In the genomic region with DNA sequence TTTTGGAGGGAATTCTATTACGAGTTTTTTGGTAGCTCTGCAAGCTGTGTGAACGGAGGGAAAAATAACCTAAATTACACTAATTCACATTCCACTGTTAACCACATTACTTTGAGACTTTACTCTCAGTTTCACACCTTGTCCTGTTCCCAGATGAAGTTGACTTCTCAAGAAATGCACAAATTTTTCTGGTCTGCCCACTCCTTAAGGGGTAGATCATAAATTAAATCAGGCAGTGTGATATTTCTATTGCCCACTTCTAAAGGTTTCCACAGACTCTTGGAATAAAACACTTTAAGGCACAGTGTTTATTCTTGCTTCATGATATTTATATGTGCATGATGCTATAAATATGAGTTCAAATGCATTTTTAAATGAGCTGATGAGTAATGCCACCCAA, we compare ENCODE assay signal across 18 cellular contexts.
DNase-seq lines count a peak whose midpoint lies in the region; ATAC-seq and TF ChIP-seq lines count a peak whose summit lies in the region.
"Had no signal": no experiment of that assay in that cellular context is flagged by ENCODE, and none has a peak within 500 bp of the region (broad histone marks: within the 10 kb centered on the region; RNA-seq: fewer than 3 reads in every experiment).

No MANE protein-coding gene starts in this region.

- no peak overlapping the region for H3K27ac Mint-ChIP-seq in stimulated activated naive CD8-positive, alpha-beta T cell treated with anti-CD3 and anti-CD28 coated beads, Interleukin-15, amount 100 ng/mL, for 72 hours
- H3K27ac Mint-ChIP-seq in activated T-helper 2 cell treated with anti-CD3 and anti-CD28 coated beads, Interferon-gamma antibody, Interleukin-2, Interleukin-4, amounts not matched to agents 10 μg/mL and 5 μg/mL and 100 μg/mL, durations not matched to agents 14 hours and 24 hours and 36 hours: peak overlapping the region; percentile 22
- H3K27ac Mint-ChIP-seq in stimulated activated naive CD8-positive, alpha-beta T cell treated with anti-CD3 and anti-CD28 coated beads, Interleukin-15, Interleukin-2, amounts not matched to agents 100 ng/mL and 50 ng/mL, for 24 hours: peak overlapping the region; percentile 58
- H3K27ac Mint-ChIP-seq: CD8-positive, alpha-beta memory T cell had no signal

- TF ChIP-seq CTCF in KMS-11 (conservative IDR thresholded peaks at IDR 0.05; ENCODE audit: low read depth, low read length): no peak
- TF ChIP-seq CTCF in testis (IDR thresholded peaks at IDR 0.05): no peak

- H3K27me3 Mint-ChIP-seq in stimulated activated naive CD8-positive, alpha-beta T cell treated with anti-CD3 and anti-CD28 coated beads, Interleukin-15, amount 100 ng/mL, for 72 hours: no peaks in the 10 kb centered on the region
- H3K27me3 Mint-ChIP-seq in activated T-helper 2 cell treated with anti-CD3 and anti-CD28 coated beads, Interferon-gamma antibody, Interleukin-2, Interleukin-4, amounts not matched to agents 10 μg/mL and 5 μg/mL and 100 μg/mL, durations not matched to agents 14 hours and 24 hours and 36 hours (ENCODE audit: low read depth): no peaks in the 10 kb centered on the region
- no peaks in the 10 kb centered on the region for H3K27me3 Mint-ChIP-seq in stimulated activated naive CD8-positive, alpha-beta T cell treated with anti-CD3 and anti-CD28 coated beads, Interleukin-15, Interleukin-2, amounts not matched to agents 100 ng/mL and 50 ng/mL, for 24 hours
- H3K27me3 Mint-ChIP-seq: CD8-positive, alpha-beta memory T cell had no signal

- H3K36me3 Mint-ChIP-seq in activated T-helper 2 cell treated with anti-CD3 and anti-CD28 coated beads, Interferon-gamma antibody, Interleukin-2, Interleukin-4, amounts not matched to agents 10 μg/mL and 5 μg/mL and 100 μg/mL, durations not matched to agents 14 hours and 24 hours and 36 hours (ENCODE audit: low read depth): no peaks in the 10 kb centered on the region
- no peaks in the 10 kb centered on the region for H3K36me3 Mint-ChIP-seq in stimulated activated naive CD8-positive, alpha-beta T cell treated with anti-CD3 and anti-CD28 coated beads, Interleukin-15, Interleukin-2, amounts not matched to agents 100 ng/mL and 50 ng/mL, for 24 hours (ENCODE audit: low read depth)
- H3K36me3 Mint-ChIP-seq: CD8-positive, alpha-beta memory T cell had no signal

- no peaks in the 10 kb centered on the region for H3K27me3 ChIP-seq in KMS-11 (ENCODE audit: insufficient read depth, low read depth)
- H3K27me3 ChIP-seq in testis: no peaks in the 10 kb centered on the region
- H3K27me3 ChIP-seq: BLaER1 had no signal

- H3K79me2 ChIP-seq in KMS-11 (ENCODE audit: insufficient read depth, low read depth): no peaks in the 10 kb centered on the region

- H3K27ac ChIP-seq in KMS-11: peak overlapping the region; percentile 36; the same call in 1 of the 2 replicates
- H3K27ac ChIP-seq in testis: no peak overlapping the region
- H3K27ac ChIP-seq: BLaER1, GM23248, HL-60 had no signal

- peaks cover 83% of the 10 kb centered on the region for H3K4me1 ChIP-seq in KMS-11 (ENCODE audit: low read depth, poor library complexity, severe bottlenecking)
- H3K4me1 ChIP-seq in testis: no peaks in the 10 kb centered on the region
- H3K4me1 ChIP-seq: BLaER1, Caco-2 had no signal

- H3K9ac ChIP-seq in KMS-11: no peak overlapping the region
- H3K9ac ChIP-seq: BLaER1, GM23248 had no signal

- H3K9me3 ChIP-seq in testis: no peaks in the 10 kb centered on the region
- H3K9me3 ChIP-seq: BLaER1, Caco-2 had no signal

- no peak overlapping the region for H3K4me3 Mint-ChIP-seq in stimulated activated naive CD8-positive, alpha-beta T cell treated with anti-CD3 and anti-CD28 coated beads, Interleukin-15, amount 100 ng/mL, for 72 hours
- H3K4me3 Mint-ChIP-seq in activated T-helper 2 cell treated with anti-CD3 and anti-CD28 coated beads, Interferon-gamma antibody, Interleukin-2, Interleukin-4, amounts not matched to agents 10 μg/mL and 5 μg/mL and 100 μg/mL, durations not matched to agents 14 hours and 24 hours and 36 hours (ENCODE audit: low read depth): no peak overlapping the region
- no peak overlapping the region for H3K4me3 Mint-ChIP-seq in stimulated activated naive CD8-positive, alpha-beta T cell treated with anti-CD3 and anti-CD28 coated beads, Interleukin-15, Interleukin-2, amounts not matched to agents 100 ng/mL and 50 ng/mL, for 24 hours
- H3K4me3 Mint-ChIP-seq: CD8-positive, alpha-beta memory T cell had no signal

- H3K4me3 ChIP-seq in KMS-11 (IDR thresholded peaks at IDR 0.05; ENCODE audit: insufficient read depth, low read depth, low read length) (no peak overlapping the region), testis (no peak overlapping the region)
- H3K4me3 ChIP-seq: BLaER1, GM23248 had no signal

- DNase-seq in stimulated activated naive CD8-positive, alpha-beta T cell treated with anti-CD3 and anti-CD28 coated beads, Interleukin-15, Interleukin-2, amounts not matched to agents 100 U/mL and 50 U/mL, for 24 hours: no peak
- no peak for DNase-seq in stimulated activated naive CD8-positive, alpha-beta T cell treated with anti-CD3 and anti-CD28 coated beads, Interleukin-15, amount 100 ng/mL, for 72 hours
- DNase-seq in activated T-helper 2 cell treated with anti-CD3 and anti-CD28 coated beads, Interferon-gamma antibody, Interleukin-2, Interleukin-4, amounts not matched to agents 10 μg/mL and 5 μg/mL and 100 μg/mL, durations not matched to agents 14 hours and 24 hours and 36 hours (ENCODE audit: low spot score): no peak
- DNase-seq in NOMO-1 treated with dmso at 0.1 percent for 144 hours (lab: John Stamatoyannopoulos, UW; ENCODE audit: unreplicated experiment) (no peak), testis (no peak), mucosa of gallbladder (ENCODE audit: low spot score) (no peak)
- DNase-seq: 8988T; AML-193; Caco-2; CD8-positive, alpha-beta memory T cell; DND-41; GF-D8; GM23248 had no signal

- no peak overlapping the region for H2AFZ ChIP-seq in KMS-11 (ENCODE audit: low read depth)
- H2AFZ ChIP-seq: GM23248 had no signal

- H3K9me3 Mint-ChIP-seq in stimulated activated naive CD8-positive, alpha-beta T cell treated with anti-CD3 and anti-CD28 coated beads, Interleukin-15, amount 100 ng/mL, for 72 hours: peaks cover 0 to 3% of the 10 kb centered on the region in 2 donors
- H3K9me3 Mint-ChIP-seq in activated T-helper 2 cell treated with anti-CD3 and anti-CD28 coated beads, Interferon-gamma antibody, Interleukin-2, Interleukin-4, amounts not matched to agents 10 μg/mL and 5 μg/mL and 100 μg/mL, durations not matched to agents 14 hours and 24 hours and 36 hours: peaks cover 12% of the 10 kb centered on the region
- peaks cover 9% of the 10 kb centered on the region for H3K9me3 Mint-ChIP-seq in stimulated activated naive CD8-positive, alpha-beta T cell treated with anti-CD3 and anti-CD28 coated beads, Interleukin-15, Interleukin-2, amounts not matched to agents 100 ng/mL and 50 ng/mL, for 24 hours

- peak overlapping the region; percentile 77 for H3K4me2 ChIP-seq in KMS-11
- H3K4me2 ChIP-seq: BLaER1 had no signal

- H3K4me1 Mint-ChIP-seq in stimulated activated naive CD8-positive, alpha-beta T cell treated with anti-CD3 and anti-CD28 coated beads, Interleukin-15, amount 100 ng/mL, for 72 hours: no peaks in the 10 kb centered on the region
- H3K4me1 Mint-ChIP-seq in activated T-helper 2 cell treated with anti-CD3 and anti-CD28 coated beads, Interferon-gamma antibody, Interleukin-2, Interleukin-4, amounts not matched to agents 10 μg/mL and 5 μg/mL and 100 μg/mL, durations not matched to agents 14 hours and 24 hours and 36 hours (ENCODE audit: low read depth): peaks cover 11% of the 10 kb centered on the region
- H3K4me1 Mint-ChIP-seq in stimulated activated naive CD8-positive, alpha-beta T cell treated with anti-CD3 and anti-CD28 coated beads, Interleukin-15, Interleukin-2, amounts not matched to agents 100 ng/mL and 50 ng/mL, for 24 hours (ENCODE audit: low read depth): peaks cover 23% of the 10 kb centered on the region
- H3K4me1 Mint-ChIP-seq: CD8-positive, alpha-beta memory T cell had no signal

- H4K20me1 ChIP-seq in KMS-11 (ENCODE audit: insufficient read depth): no peaks in the 10 kb centered on the region
- H4K20me1 ChIP-seq: BLaER1 had no signal

- WGBS in testis, 2 donors: 81% methylated on average over 2 of the region's 2 CpGs

- TF ChIP-seq POLR2A in testis (IDR thresholded peaks at IDR 0.05): no peak

- H3K36me3 ChIP-seq in KMS-11 (ENCODE audit: insufficient read depth) (no peaks in the 10 kb centered on the region), testis (ENCODE audit: low read depth, missing control alignments) (no peaks in the 10 kb centered on the region)
- H3K36me3 ChIP-seq: BLaER1 had no signal

- peak; percentile 61 for ATAC-seq in stimulated activated naive CD8-positive, alpha-beta T cell treated with anti-CD3 and anti-CD28 coated beads, Interleukin-15, Interleukin-2, amounts not matched to agents 100 U/mL and 50 U/mL, for 24 hours
- ATAC-seq in stimulated activated naive CD8-positive, alpha-beta T cell treated with anti-CD3 and anti-CD28 coated beads, Interleukin-15, amount 100 ng/mL, for 72 hours: no peak
- ATAC-seq: HCT116 had no signal

- intact Hi-C loops in activated T-helper 2 cell treated with anti-CD3 and anti-CD28 coated beads, Interferon-gamma antibody, Interleukin-2, Interleukin-4, amounts not matched to agents 10 μg/mL and 5 μg/mL and 100 μg/mL, durations not matched to agents 14 hours and 24 hours and 36 hours (cut with micrococcal nuclease): no loop called here
- intact Hi-C loops in testis (cut with DNase I; ENCODE audit: low total_unique reads): no loop called here

Comparison
In these comparisons a context has a peak if more than half of its experiments do, and no peak if none do; other contexts are left out.
1. H3K27ac Mint-ChIP-seq: peak in activated T-helper 2 cell treated with anti-CD3 and anti-CD28 coated beads, Interferon-gamma antibody, Interleukin-2, Interleukin-4, amounts not matched to agents 10 μg/mL and 5 μg/mL and 100 μg/mL, durations not matched to agents 14 hours and 24 hours and 36 hours (single experiment) and stimulated activated naive CD8-positive, alpha-beta T cell treated with anti-CD3 and anti-CD28 coated beads, Interleukin-15, Interleukin-2, amounts not matched to agents 100 ng/mL and 50 ng/mL, for 24 hours (single experiment); none in stimulated activated naive CD8-positive, alpha-beta T cell treated with anti-CD3 and anti-CD28 coated beads, Interleukin-15, amount 100 ng/mL, for 72 hours (0 of 2).